ENCODE assay signal across 28 cellular contexts in the genomic region with DNA sequence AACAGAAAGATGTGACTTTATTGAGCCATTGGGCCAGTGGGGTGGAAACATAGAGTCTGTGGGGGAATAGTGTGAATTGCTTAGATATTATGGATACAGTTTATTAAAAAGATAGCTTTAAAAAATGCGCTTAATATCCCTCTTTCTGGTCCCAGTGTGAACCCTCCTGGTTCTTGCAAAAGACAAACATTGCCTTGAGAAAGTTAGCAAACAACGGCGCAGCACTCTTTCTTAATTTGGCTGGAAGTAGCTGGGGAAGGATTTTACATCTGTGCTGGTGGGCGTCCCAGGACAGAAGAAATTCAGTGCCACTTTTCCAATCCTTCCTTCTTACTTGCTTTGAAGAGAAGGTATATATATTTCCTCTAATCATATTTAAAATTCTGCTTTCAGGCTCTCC.
"Had no signal": no experiment of that assay in that cellular context is flagged by ENCODE, and none has a peak within 500 bp of the region (broad histone marks: within the 10 kb centered on the region; RNA-seq: fewer than 3 reads in every experiment).

No MANE protein-coding gene starts in this region.

- H3K4me3 Mint-ChIP-seq: activated B cell treated with CpG ODN at 0.5 μM for 24 hours; activated CD4-positive, alpha-beta T cell treated with anti-CD3 and anti-CD28 coated beads, Interleukin-2, amount 10 ng/mL, durations not matched to agents 24 days and 14 days; activated CD8-positive, alpha-beta memory T cell treated with anti-CD3 and anti-CD28 coated beads, Interleukin-2, amount 10 ng/mL, durations not matched to agents 7 days and 5 days; activated naive CD8-positive, alpha-beta T cell treated with anti-CD3 and anti-CD28 coated beads, Interleukin-2, amount 10 ng/mL, durations not matched to agents 7 days and 5 days; activated T-cell treated with anti-CD3 and anti-CD28 coated beads, Interleukin-2, amount 50 U/mL, for 24 hours; activated T-helper 1 cell treated with anti-CD3 and anti-CD28 coated beads, Interleukin-12 subunit alpha, Interleukin-12 subunit beta, Interleukin-2, Interleukin-4 antibody, amounts not matched to agents 30 ng/mL and 10 ng/mL and 1 ng/mL, durations not matched to agents 14 hours and 24 hours and 36 hours had no signal

- H3K36me3 Mint-ChIP-seq: activated CD8-positive, alpha-beta memory T cell treated with anti-CD3 and anti-CD28 coated beads, Interleukin-2, amount 10 ng/mL, durations not matched to agents 7 days and 5 days; activated naive CD8-positive, alpha-beta T cell treated with anti-CD3 and anti-CD28 coated beads, Interleukin-2, amount 10 ng/mL, durations not matched to agents 7 days and 5 days had no signal

- ATAC-seq: activated CD8-positive, alpha-beta memory T cell treated with anti-CD3 and anti-CD28 coated beads, Interleukin-2, amount 10 ng/mL, durations not matched to agents 7 days and 5 days; Panc1; Right ventricle myocardium inferior had no signal

- H3K9me3 Mint-ChIP-seq: activated CD4-positive, alpha-beta T cell treated with anti-CD3 and anti-CD28 coated beads, Interleukin-2, amount 10 ng/mL, durations not matched to agents 24 days and 14 days had no signal

- H3K36me3 ChIP-seq: adrenal gland, breast epithelium had no signal

- H3K27me3 Mint-ChIP-seq: activated CD8-positive, alpha-beta memory T cell treated with anti-CD3 and anti-CD28 coated beads, Interleukin-2, amount 10 ng/mL, durations not matched to agents 7 days and 5 days; activated naive CD8-positive, alpha-beta T cell treated with anti-CD3 and anti-CD28 coated beads, Interleukin-2, amount 10 ng/mL, durations not matched to agents 7 days and 5 days; activated T-cell treated with anti-CD3 and anti-CD28 coated beads, Interleukin-2, amount 50 U/mL, for 24 hours had no signal

- H3K9me3 ChIP-seq: adrenal gland, breast epithelium, SK-N-SH had no signal

- H3K4me1 Mint-ChIP-seq: activated B cell treated with CpG ODN at 0.5 μM for 24 hours; activated CD4-positive, alpha-beta T cell treated with anti-CD3 and anti-CD28 coated beads, Interleukin-2, amount 10 ng/mL, durations not matched to agents 24 days and 14 days; activated naive CD8-positive, alpha-beta T cell treated with anti-CD3 and anti-CD28 coated beads, Interleukin-2, amount 10 ng/mL, durations not matched to agents 7 days and 5 days had no signal

- H3K27me3 ChIP-seq: adrenal gland, breast epithelium had no signal

- DNase-seq: activated B cell treated with CpG ODN at 0.5 μM for 24 hours; activated CD4-positive, alpha-beta T cell treated with anti-CD3 and anti-CD28 coated beads for 1 hour; activated CD4-positive, alpha-beta T cell treated with anti-CD3 and anti-CD28 coated beads, Interleukin-2, amount 10 ng/mL, durations not matched to agents 24 days and 14 days; activated CD4-positive, alpha-beta T cell treated with anti-CD3 and anti-CD28 coated beads, Interleukin-2, amount 50 U/mL, for 48 hours; activated CD8-positive, alpha-beta memory T cell treated with anti-CD3 and anti-CD28 coated beads, Interleukin-2, amount 10 ng/mL, durations not matched to agents 7 days and 5 days; activated effector memory CD4-positive, alpha-beta T cell treated with Interleukin-2 at 50 U/mL for 16 hours; activated naive CD4-positive, alpha-beta T cell; activated naive CD8-positive, alpha-beta T cell treated with anti-CD3 and anti-CD28 coated beads, Interleukin-2, amount 10 ng/mL, durations not matched to agents 7 days and 5 days; activated T-cell treated with anti-CD3 and anti-CD28 coated beads, Interleukin-2, amount 50 U/mL, for 24 hours; adrenal gland; aorta; caudate nucleus; KBM-7; MV-4-11; NCI-H1092 treated with DMSO at 0.1 percent for 48 hours; NCI-H1436; NCI-H1694 treated with DMSO at 0.1 percent for 48 hours; NCI-H2081; NCI-H510A treated with DMSO at 0.1 percent for 48 hours; NCI-H69; NK-92 treated with Interleukin-12 subunit alpha and Interleukin-12 subunit beta, amount 100 ng/mL, for 24 hours; OCI-M1; RPMI8226; SK-N-SH had no signal

- H3K27ac ChIP-seq: adrenal gland, breast epithelium had no signal

- H3K4me3 ChIP-seq: adrenal gland, breast epithelium had no signal

- H3K4me1 ChIP-seq: adrenal gland, breast epithelium had no signal

- H3K27ac Mint-ChIP-seq: activated B cell treated with CpG ODN at 0.5 μM for 24 hours; activated CD4-positive, alpha-beta T cell treated with anti-CD3 and anti-CD28 coated beads, Interleukin-2, amount 10 ng/mL, durations not matched to agents 24 days and 14 days; activated CD8-positive, alpha-beta memory T cell treated with anti-CD3 and anti-CD28 coated beads, Interleukin-2, amount 10 ng/mL, durations not matched to agents 7 days and 5 days; activated naive CD8-positive, alpha-beta T cell treated with anti-CD3 and anti-CD28 coated beads, Interleukin-2, amount 10 ng/mL, durations not matched to agents 7 days and 5 days; activated T-cell treated with anti-CD3 and anti-CD28 coated beads, Interleukin-2, amount 50 U/mL, for 24 hours; activated T-helper 1 cell treated with anti-CD3 and anti-CD28 coated beads, Interleukin-12 subunit alpha, Interleukin-12 subunit beta, Interleukin-2, Interleukin-4 antibody, amounts not matched to agents 30 ng/mL and 10 ng/mL and 1 ng/mL, durations not matched to agents 14 hours and 24 hours and 36 hours had no signal
